10 cellular contexts compared by ENCODE assay signal in genomic region chr14:52269100-52269499, GRCh38. TPM values are rescaled to one million over a fixed set of nuclear protein-coding genes. Genes with fewer than 3 reads are reported as not detected.
DNase-seq lines count a peak whose midpoint lies in the region; ATAC-seq and TF ChIP-seq lines count a peak whose summit lies in the region.
"Had no signal": no experiment of that assay in that cellular context is flagged by ENCODE, and none has a peak within 500 bp of the region (broad histone marks: within the 10 kb centered on the region; RNA-seq: fewer than 3 reads in every experiment).

No MANE protein-coding gene starts in this region.

- WGBS in smooth muscle cell (ENCODE audit: low lambda C conversion rate): 72% methylated on average over 17 of the region's 17 CpGs

- H3K4me1 Mint-ChIP-seq in activated CD8-positive, alpha-beta T cell treated with anti-CD3 and anti-CD28 coated beads, Interleukin-2, amount 10 ng/mL, durations not matched to agents 7 days and 5 days (ENCODE audit: low read depth): peaks cover 53% of the 10 kb centered on the region

- H3K4me3 ChIP-seq in iPS-18c (ENCODE audit: insufficient read depth, low read depth, low read length) (peak overlapping the region; percentile 64), smooth muscle cell (peak overlapping the region; percentile 46)

- peaks cover 14% of the 10 kb centered on the region for H3K36me3 Mint-ChIP-seq in activated CD8-positive, alpha-beta T cell treated with anti-CD3 and anti-CD28 coated beads, Interleukin-2, amount 10 ng/mL, durations not matched to agents 7 days and 5 days (ENCODE audit: low read depth)

- CTCF ChIA-PET in activated CD8-positive, alpha-beta T cell treated with anti-CD3 and anti-CD28 coated beads, Interleukin-2, amount 10 ng/mL, durations not matched to agents 7 days and 5 days (lab: Charles Lee): interaction anchor here (1.2 kb wide), 1 partner anchor 137 kb away, joined by 5 read pairs; no protein-coding TSS in a partner anchor
- CTCF ChIA-PET in GM10248 (lab: Yijun Ruan, JAX): no interaction called here

- H4K20me1 ChIP-seq in smooth muscle cell (ENCODE audit: low read depth): no peaks in the 10 kb centered on the region

- TF ChIP-seq CTCF in smooth muscle cell (IDR thresholded peaks at IDR 0.05; ENCODE audit: borderline replicate concordance, insufficient read depth, poor library complexity, severe bottlenecking) (no peak), GM10248 (IDR thresholded peaks at IDR 0.05; ENCODE audit: control extremely low read depth, extremely low read depth, low read depth, missing control alignments) (no peak)

- DNase-seq in NCI-H748 (lab: John Stamatoyannopoulos, UW; ENCODE audit: unreplicated experiment) (peak; percentile 23), NCI-H748 treated with DMSO at 0.1 percent for 48 hours (lab: John Stamatoyannopoulos, UW) (no peak), smooth muscle cell (lab: John Stamatoyannopoulos, UW; ENCODE audit: unreplicated experiment) (no peak), T1000 (lab: John Stamatoyannopoulos, UW) (no peak), GM10248 (ENCODE audit: extremely low spot score) (no peak)
- no peak for DNase-seq in activated CD8-positive, alpha-beta T cell treated with anti-CD3 and anti-CD28 coated beads, Interleukin-2, amount 10 ng/mL, durations not matched to agents 7 days and 5 days
- no peak for DNase-seq in effector CD4-positive, alpha-beta T cell

- H3F3A ChIP-seq in smooth muscle cell (ENCODE audit: low read depth): no peaks in the 10 kb centered on the region

- peak overlapping the region; percentile 86 for H3K4me3 Mint-ChIP-seq in activated CD8-positive, alpha-beta T cell treated with anti-CD3 and anti-CD28 coated beads, Interleukin-2, amount 10 ng/mL, durations not matched to agents 7 days and 5 days

- no peak overlapping the region for H2AFZ ChIP-seq in smooth muscle cell (ENCODE audit: low read depth)

- no peak overlapping the region for H3K9ac ChIP-seq in smooth muscle cell (ENCODE audit: low read depth)

- peaks cover 47% of the 10 kb centered on the region for H3K27me3 Mint-ChIP-seq in activated CD8-positive, alpha-beta T cell treated with anti-CD3 and anti-CD28 coated beads, Interleukin-2, amount 10 ng/mL, durations not matched to agents 7 days and 5 days (ENCODE audit: low read depth)

- no peaks in the 10 kb centered on the region for H3K79me2 ChIP-seq in smooth muscle cell (ENCODE audit: low read depth)

- no peak for ATAC-seq in activated CD8-positive, alpha-beta T cell treated with anti-CD3 and anti-CD28 coated beads, Interleukin-2, amount 10 ng/mL, durations not matched to agents 7 days and 5 days

- H3K9me3 ChIP-seq in iPS-18c (ENCODE audit: control insufficient read depth, insufficient read depth, low read length): no peaks in the 10 kb centered on the region
- H3K9me3 ChIP-seq in smooth muscle cell (replicated peaks; ENCODE audit: low read depth): no peaks in the 10 kb centered on the region

- peaks cover 74% of the 10 kb centered on the region for H3K27me3 ChIP-seq in smooth muscle cell (ENCODE audit: low read depth)

- no peak overlapping the region for H3K27ac Mint-ChIP-seq in activated CD8-positive, alpha-beta T cell treated with anti-CD3 and anti-CD28 coated beads, Interleukin-2, amount 10 ng/mL, durations not matched to agents 7 days and 5 days

- no peaks in the 10 kb centered on the region for H3K36me3 ChIP-seq in smooth muscle cell (ENCODE audit: low read depth)

- H3K9me3 Mint-ChIP-seq in activated CD8-positive, alpha-beta T cell treated with anti-CD3 and anti-CD28 coated beads, Interleukin-2, amount 10 ng/mL, durations not matched to agents 7 days and 5 days (ENCODE audit: insufficient read depth): no peaks in the 10 kb centered on the region

- no peak overlapping the region for H3K4me2 ChIP-seq in smooth muscle cell

- H3K4me1 ChIP-seq in smooth muscle cell (ENCODE audit: low read depth): no peaks in the 10 kb centered on the region

- POLR2A ChIA-PET in activated CD8-positive, alpha-beta T cell treated with anti-CD3 and anti-CD28 coated beads, Interleukin-2, amount 10 ng/mL, durations not matched to agents 7 days and 5 days (lab: Charles Lee): no interaction called here
- POLR2A ChIA-PET in GM10248 (lab: Yijun Ruan, JAX): no interaction called here

- no peak overlapping the region for H3K27ac ChIP-seq in smooth muscle cell (ENCODE audit: low read depth)
- H3K27ac ChIP-seq: 22Rv1, epithelial cell of prostate had no signal

RNA-seq across cellular contexts. Expression of gene PTGDR, which starts 1.6 kb away (rescaled TPM):
- total RNA-seq in activated CD8-positive, alpha-beta T cell treated with anti-CD3 and anti-CD28 coated beads, Interleukin-2, amount 10 ng/mL, durations not matched to agents 7 days and 5 days: 1 to 10 TPM in 1 of 2 experiments, under 1 TPM in 1; 0.68 to 1.0 TPM
- not detected in 2 replicates for total RNA-seq in smooth muscle cell
- polyA plus RNA-seq in smooth muscle cell: not detected in 2 replicates

RNA-seq across cellular contexts. Expression of gene PTGER2, which starts 45.0 kb away (rescaled TPM):
- 100 to 1,000 TPM; 116 to 119 TPM for total RNA-seq in activated CD8-positive, alpha-beta T cell treated with anti-CD3 and anti-CD28 coated beads, Interleukin-2, amount 10 ng/mL, durations not matched to agents 7 days and 5 days
- total RNA-seq in smooth muscle cell: 17.7 and 36.4 TPM in 2 replicates
- 23.2 and 24.6 TPM in 2 replicates for polyA plus RNA-seq in smooth muscle cell
